1 cellular context compared by ENCODE assay signal in genomic region chr6:148342146-148343027, GRCh38.
TF ChIP-seq lines count a peak whose summit lies in the region.

TSS of gene SASH1 (plus strand) at chr6:148342838. CDS start at chr6:148343068, 230 bp downstream.

TF ChIP-seq in HEK293, 187 proteins besides CTCF, POLR2A, EP300 and RAD21 (continued from another document and continues in another):
- TF ChIP-seq, protein P1, sequence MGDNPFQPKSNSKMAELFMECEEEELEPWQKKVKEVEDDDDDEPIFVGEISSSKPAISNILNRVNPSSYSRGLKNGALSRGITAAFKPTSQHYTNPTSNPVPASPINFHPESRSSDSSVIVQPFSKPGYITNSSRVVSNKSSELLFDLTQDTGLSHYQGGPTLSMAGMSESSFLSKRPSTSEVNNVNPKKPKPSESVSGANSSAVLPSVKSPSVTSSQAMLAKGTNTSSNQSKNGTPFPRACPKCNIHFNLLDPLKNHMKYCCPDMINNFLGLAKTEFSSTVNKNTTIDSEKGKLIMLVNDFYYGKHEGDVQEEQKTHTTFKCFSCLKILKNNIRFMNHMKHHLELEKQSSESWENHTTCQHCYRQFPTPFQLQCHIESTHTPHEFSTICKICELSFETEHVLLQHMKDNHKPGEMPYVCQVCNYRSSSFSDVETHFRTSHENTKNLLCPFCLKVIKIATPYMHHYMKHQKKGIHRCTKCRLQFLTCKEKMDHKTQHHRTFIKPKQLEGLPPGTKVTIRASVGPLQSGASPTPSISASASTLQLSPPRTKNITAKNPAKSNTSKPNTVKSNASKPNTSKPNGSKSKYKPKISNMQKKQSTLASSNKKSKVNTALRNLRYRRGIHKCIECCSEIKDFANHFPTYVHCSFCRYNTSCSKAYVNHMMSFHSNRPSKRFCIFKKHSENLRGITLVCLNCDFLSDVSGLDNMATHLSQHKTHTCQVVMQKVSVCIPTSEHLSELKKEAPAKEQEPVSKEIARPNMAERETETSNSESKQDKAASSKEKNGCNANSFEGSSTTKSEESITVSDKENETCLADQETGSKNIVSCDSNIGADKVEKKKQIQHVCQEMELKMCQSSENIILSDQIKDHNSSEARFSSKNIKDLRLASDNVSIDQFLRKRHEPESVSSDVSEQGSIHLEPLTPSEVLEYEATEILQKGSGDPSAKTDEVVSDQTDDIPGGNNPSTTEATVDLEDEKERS (tag by site-specific recombination; IDR thresholded peaks at IDR 0.05): no peak
- no peak for TF ChIP-seq ZNF837 (tag by site-specific recombination; IDR thresholded peaks at IDR 0.05)
- no peak for TF ChIP-seq ZNF529 (tag by site-specific recombination; IDR thresholded peaks at IDR 0.05; ENCODE audit: insufficient replicate concordance)
- peak; percentile 18; the same call in 1 of the 2 replicates for TF ChIP-seq REST (tag by site-specific recombination; IDR thresholded peaks at IDR 0.05)
- TF ChIP-seq ZNF660 (tag by site-specific recombination; IDR thresholded peaks at IDR 0.05): peak; percentile 74
- TF ChIP-seq ZNF530 (tag by site-specific recombination; IDR thresholded peaks at IDR 0.05; ENCODE audit: low read depth): no peak
- TF ChIP-seq ZNF26 (tag by site-specific recombination; IDR thresholded peaks at IDR 0.05): no peak
- TF ChIP-seq OVOL3 (tag by site-specific recombination; IDR thresholded peaks at IDR 0.05): no peak
- TF ChIP-seq, protein P2, sequence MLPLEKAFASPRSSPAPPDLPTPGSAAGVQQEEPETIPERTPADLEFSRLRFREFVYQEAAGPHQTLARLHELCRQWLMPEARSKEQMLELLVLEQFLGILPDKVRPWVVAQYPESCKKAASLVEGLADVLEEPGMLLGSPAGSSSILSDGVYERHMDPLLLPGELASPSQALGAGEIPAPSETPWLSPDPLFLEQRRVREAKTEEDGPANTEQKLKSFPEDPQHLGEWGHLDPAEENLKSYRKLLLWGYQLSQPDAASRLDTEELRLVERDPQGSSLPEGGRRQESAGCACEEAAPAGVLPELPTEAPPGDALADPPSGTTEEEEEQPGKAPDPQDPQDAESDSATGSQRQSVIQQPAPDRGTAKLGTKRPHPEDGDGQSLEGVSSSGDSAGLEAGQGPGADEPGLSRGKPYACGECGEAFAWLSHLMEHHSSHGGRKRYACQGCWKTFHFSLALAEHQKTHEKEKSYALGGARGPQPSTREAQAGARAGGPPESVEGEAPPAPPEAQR (tag by site-specific recombination; IDR thresholded peaks at IDR 0.05): no peak
- TF ChIP-seq ZXDB (tag by site-specific recombination; IDR thresholded peaks at IDR 0.05): peak; percentile 68
- no peak for TF ChIP-seq ZNF549 (tag by site-specific recombination; IDR thresholded peaks at IDR 0.05)
- TF ChIP-seq ZNF2 (tag by site-specific recombination; IDR thresholded peaks at IDR 0.05): peak; percentile 18; the same call in 1 of the 2 replicates
- TF ChIP-seq ZNF768 (tag by site-specific recombination; IDR thresholded peaks at IDR 0.05): 0 out of 2 replicates have a peak, but pooled peaks have one; percentile 14
- TF ChIP-seq ZBTB1 (tag by site-specific recombination; IDR thresholded peaks at IDR 0.05): no peak
- TF ChIP-seq ZNF830 (tag by site-specific recombination; IDR thresholded peaks at IDR 0.05; ENCODE audit: low read depth): no peak
- no peak for TF ChIP-seq ZNF174 (tag by site-specific recombination; IDR thresholded peaks at IDR 0.05)
- no peak for TF ChIP-seq MZF1 (tag by site-specific recombination; IDR thresholded peaks at IDR 0.05; ENCODE audit: borderline replicate concordance)
- TF ChIP-seq ZNF514 (tag by site-specific recombination; IDR thresholded peaks at IDR 0.05): no peak
- no peak for TF ChIP-seq SALL2 (tag by site-specific recombination; IDR thresholded peaks at IDR 0.05; ENCODE audit: borderline replicate concordance)
- no peak for TF ChIP-seq ZNF544 (tag by site-specific recombination; IDR thresholded peaks at IDR 0.05)
- 0 out of 2 replicates have a peak, but pooled peaks have one; percentile 12 for TF ChIP-seq ZNF76 (tag by site-specific recombination; IDR thresholded peaks at IDR 0.05; ENCODE audit: borderline replicate concordance, low read depth)
- TF ChIP-seq, protein P3, sequence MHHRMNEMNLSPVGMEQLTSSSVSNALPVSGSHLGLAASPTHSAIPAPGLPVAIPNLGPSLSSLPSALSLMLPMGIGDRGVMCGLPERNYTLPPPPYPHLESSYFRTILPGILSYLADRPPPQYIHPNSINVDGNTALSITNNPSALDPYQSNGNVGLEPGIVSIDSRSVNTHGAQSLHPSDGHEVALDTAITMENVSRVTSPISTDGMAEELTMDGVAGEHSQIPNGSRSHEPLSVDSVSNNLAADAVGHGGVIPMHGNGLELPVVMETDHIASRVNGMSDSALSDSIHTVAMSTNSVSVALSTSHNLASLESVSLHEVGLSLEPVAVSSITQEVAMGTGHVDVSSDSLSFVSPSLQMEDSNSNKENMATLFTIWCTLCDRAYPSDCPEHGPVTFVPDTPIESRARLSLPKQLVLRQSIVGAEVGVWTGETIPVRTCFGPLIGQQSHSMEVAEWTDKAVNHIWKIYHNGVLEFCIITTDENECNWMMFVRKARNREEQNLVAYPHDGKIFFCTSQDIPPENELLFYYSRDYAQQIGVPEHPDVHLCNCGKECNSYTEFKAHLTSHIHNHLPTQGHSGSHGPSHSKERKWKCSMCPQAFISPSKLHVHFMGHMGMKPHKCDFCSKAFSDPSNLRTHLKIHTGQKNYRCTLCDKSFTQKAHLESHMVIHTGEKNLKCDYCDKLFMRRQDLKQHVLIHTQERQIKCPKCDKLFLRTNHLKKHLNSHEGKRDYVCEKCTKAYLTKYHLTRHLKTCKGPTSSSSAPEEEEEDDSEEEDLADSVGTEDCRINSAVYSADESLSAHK (tag by site-specific recombination; IDR thresholded peaks at IDR 0.05): peak; percentile 59
- no peak for TF ChIP-seq GLIS1 (tag by site-specific recombination; IDR thresholded peaks at IDR 0.05)
- TF ChIP-seq SP7 (tag by site-specific recombination; IDR thresholded peaks at IDR 0.05): peak; percentile 60
- TF ChIP-seq ZSCAN16 (tag by site-specific recombination; IDR thresholded peaks at IDR 0.05): peak; percentile 86
- peak; percentile 93 for TF ChIP-seq SCRT1 (tag by site-specific recombination; IDR thresholded peaks at IDR 0.05; ENCODE audit: borderline replicate concordance)
- TF ChIP-seq ZNF341 (tag by site-specific recombination; IDR thresholded peaks at IDR 0.05; ENCODE audit: low read depth): no peak; the same call in 1 of the 2 replicates
- TF ChIP-seq ZNF707 (tag by site-specific recombination; IDR thresholded peaks at IDR 0.05): no peak
- peak; percentile 73 for TF ChIP-seq ZNF394 (tag by site-specific recombination; IDR thresholded peaks at IDR 0.05; ENCODE audit: borderline replicate concordance)
- TF ChIP-seq IKZF3 (tag by site-specific recombination; IDR thresholded peaks at IDR 0.05): no peak; the same call in 1 of the 2 replicates
- TF ChIP-seq ZNF639 (tag by site-specific recombination; IDR thresholded peaks at IDR 0.05): no peak
- TF ChIP-seq ZNF677 (tag by site-specific recombination; IDR thresholded peaks at IDR 0.05): no peak
- peak; percentile 59; the same call in 1 of the 2 replicates for TF ChIP-seq ZNF423 (tag by site-specific recombination; IDR thresholded peaks at IDR 0.05)
- TF ChIP-seq ZNF513 (tag by site-specific recombination; IDR thresholded peaks at IDR 0.05): no peak
- no peak for TF ChIP-seq ZNF416 (tag by site-specific recombination; IDR thresholded peaks at IDR 0.05)
- TF ChIP-seq ZNF10 (tag by site-specific recombination; IDR thresholded peaks at IDR 0.05): no peak
- no peak for TF ChIP-seq ZNF155 (tag by site-specific recombination; IDR thresholded peaks at IDR 0.05)
- no peak for TF ChIP-seq ZNF138 (tag by site-specific recombination; IDR thresholded peaks at IDR 0.05; ENCODE audit: borderline replicate concordance)
- no peak for TF ChIP-seq ZFHX2 (tag by site-specific recombination; conservative IDR thresholded peaks at IDR 0.05)
- TF ChIP-seq ZNF324 (tag by site-specific recombination; IDR thresholded peaks at IDR 0.05): no peak
- peak; percentile 81 for TF ChIP-seq GLIS2 (tag by site-specific recombination; IDR thresholded peaks at IDR 0.05)
- peak; percentile 84 for TF ChIP-seq FEZF1 (tag by site-specific recombination; IDR thresholded peaks at IDR 0.05)
- TF ChIP-seq ZBTB17 (tag by site-specific recombination; IDR thresholded peaks at IDR 0.05): peak; percentile 90
- TF ChIP-seq ZNF19 (tag by site-specific recombination; IDR thresholded peaks at IDR 0.05; ENCODE audit: low read depth): no peak
- TF ChIP-seq, protein P4, sequence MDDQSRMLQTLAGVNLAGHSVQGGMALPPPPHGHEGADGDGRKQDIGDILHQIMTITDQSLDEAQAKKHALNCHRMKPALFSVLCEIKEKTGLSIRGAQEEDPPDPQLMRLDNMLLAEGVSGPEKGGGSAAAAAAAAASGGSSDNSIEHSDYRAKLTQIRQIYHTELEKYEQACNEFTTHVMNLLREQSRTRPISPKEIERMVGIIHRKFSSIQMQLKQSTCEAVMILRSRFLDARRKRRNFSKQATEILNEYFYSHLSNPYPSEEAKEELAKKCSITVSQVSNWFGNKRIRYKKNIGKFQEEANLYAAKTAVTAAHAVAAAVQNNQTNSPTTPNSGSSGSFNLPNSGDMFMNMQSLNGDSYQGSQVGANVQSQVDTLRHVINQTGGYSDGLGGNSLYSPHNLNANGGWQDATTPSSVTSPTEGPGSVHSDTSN (CRISPR knock-in tag; IDR thresholded peaks at IDR 0.05): 0 out of 2 replicates have a peak, but pooled peaks have one; percentile 3
- no peak for TF ChIP-seq ZNF521 (tag by site-specific recombination; IDR thresholded peaks at IDR 0.05)
- TF ChIP-seq ZFP69B (tag by site-specific recombination; IDR thresholded peaks at IDR 0.05): 0 out of 2 replicates have a peak, but pooled peaks have one; percentile 38
- TF ChIP-seq ZNF558 (tag by site-specific recombination; IDR thresholded peaks at IDR 0.05): no peak
- TF ChIP-seq ZIC2 (tag by site-specific recombination; IDR thresholded peaks at IDR 0.05): peak; percentile 84
